Comparison of ENCODE assay signal across 17 cellular contexts in genomic region chr10:129968020-129968861, GRCh38. TPM values are rescaled to one million over a fixed set of nuclear protein-coding genes. Genes with fewer than 3 reads are reported as not detected.
DNase-seq lines count a peak whose midpoint lies in the region; TF ChIP-seq lines count a peak whose summit lies in the region.
"Had no signal": no experiment of that assay in that cellular context is flagged by ENCODE, and none has a peak within 500 bp of the region (broad histone marks: within the 10 kb centered on the region; RNA-seq: fewer than 3 reads in every experiment).

No MANE protein-coding gene starts in this region.

- no peak overlapping the region for H3K27ac ChIP-seq in iPS-18a (ENCODE audit: low read length)
- no peak overlapping the region for H3K27ac ChIP-seq in sigmoid colon
- H3K27ac ChIP-seq: adrenal gland, cardiac muscle cell, GM23248 had no signal

- H3K36me3 ChIP-seq in NT2/D1 (ENCODE audit: insufficient read depth, insufficient read length, low read length), result no peaks in the 10 kb centered on the region
- H3K36me3 ChIP-seq in iPS-18a (ENCODE audit: control insufficient read depth, low read depth, low read length), result no peaks in the 10 kb centered on the region
- no peaks in the 10 kb centered on the region for H3K36me3 ChIP-seq in sigmoid colon
- H3K36me3 ChIP-seq: adrenal gland, cardiac muscle cell had no signal

- H3K27me3 Mint-ChIP-seq in activated CD4-positive, alpha-beta T cell treated with anti-CD3 and anti-CD28 coated beads, Interleukin-2, amount 10 ng/mL, durations not matched to agents 24 days and 14 days, result peaks cover 51% of the 10 kb centered on the region
- H3K27me3 Mint-ChIP-seq in activated naive CD4-positive, alpha-beta T cell treated with anti-CD3 and anti-CD28 coated beads, Interleukin-2, amount 10 ng/mL, durations not matched to agents 7 days and 5 days, result peaks cover 91% of the 10 kb centered on the region

- peaks cover 10% of the 10 kb centered on the region for H3K4me1 Mint-ChIP-seq in activated CD4-positive, alpha-beta T cell treated with anti-CD3 and anti-CD28 coated beads, Interleukin-2, amount 10 ng/mL, durations not matched to agents 24 days and 14 days
- H3K4me1 Mint-ChIP-seq in activated naive CD4-positive, alpha-beta T cell treated with anti-CD3 and anti-CD28 coated beads, Interleukin-2, amount 10 ng/mL, durations not matched to agents 7 days and 5 days, result peaks cover 15% of the 10 kb centered on the region

- H3K9ac ChIP-seq in NT2/D1 (ENCODE audit: insufficient read length, low read depth) (peak overlapping the region; percentile 10), iPS-18a (ENCODE audit: low read length) (no peak overlapping the region)
- H3K9ac ChIP-seq: GM23248 had no signal

- H3K9me3 ChIP-seq in NT2/D1 (ENCODE audit: insufficient read depth, low read length), result no peaks in the 10 kb centered on the region
- H3K9me3 ChIP-seq in iPS-18a (ENCODE audit: control insufficient read depth, low read depth, low read length), result no peaks in the 10 kb centered on the region
- no peaks in the 10 kb centered on the region for H3K9me3 ChIP-seq in sigmoid colon
- H3K9me3 ChIP-seq: adrenal gland had no signal

- H3K4me3 Mint-ChIP-seq in activated CD4-positive, alpha-beta T cell treated with anti-CD3 and anti-CD28 coated beads, Interleukin-2, amount 10 ng/mL, durations not matched to agents 24 days and 14 days, result no peak overlapping the region
- H3K4me3 Mint-ChIP-seq in activated naive CD4-positive, alpha-beta T cell treated with anti-CD3 and anti-CD28 coated beads, Interleukin-2, amount 10 ng/mL, durations not matched to agents 7 days and 5 days, result no peak overlapping the region
- H3K4me3 Mint-ChIP-seq: activated B cell treated with CpG ODN at 0.5 μM for 24 hours had no signal

- WGBS in sigmoid colon, 2 donors, result 10% methylated on average over 63 of the region's 63 CpGs

- H3K36me3 Mint-ChIP-seq in activated CD4-positive, alpha-beta T cell treated with anti-CD3 and anti-CD28 coated beads, Interleukin-2, amount 10 ng/mL, durations not matched to agents 24 days and 14 days (ENCODE audit: low read depth), result peaks cover 6% of the 10 kb centered on the region
- peaks cover 7% of the 10 kb centered on the region for H3K36me3 Mint-ChIP-seq in activated naive CD4-positive, alpha-beta T cell treated with anti-CD3 and anti-CD28 coated beads, Interleukin-2, amount 10 ng/mL, durations not matched to agents 7 days and 5 days

- H3K27me3 ChIP-seq in NT2/D1 (ENCODE audit: insufficient read depth, insufficient read length), result peaks cover 84% of the 10 kb centered on the region
- peaks cover 97% of the 10 kb centered on the region for H3K27me3 ChIP-seq in iPS-18a (ENCODE audit: control insufficient read depth, insufficient read depth, low read length)
- H3K27me3 ChIP-seq in sigmoid colon, result peaks cover 83 to 98% (median 86%) of the 10 kb centered on the region in 3 donors

- peaks cover 10% of the 10 kb centered on the region for H3K9me3 Mint-ChIP-seq in activated CD4-positive, alpha-beta T cell treated with anti-CD3 and anti-CD28 coated beads, Interleukin-2, amount 10 ng/mL, durations not matched to agents 24 days and 14 days
- H3K9me3 Mint-ChIP-seq in activated naive CD4-positive, alpha-beta T cell treated with anti-CD3 and anti-CD28 coated beads, Interleukin-2, amount 10 ng/mL, durations not matched to agents 7 days and 5 days, result no peaks in the 10 kb centered on the region
- H3K9me3 Mint-ChIP-seq: activated B cell treated with CpG ODN at 0.5 μM for 24 hours; activated T-helper 2 cell treated with anti-CD3 and anti-CD28 coated beads, Interferon-gamma antibody, Interleukin-2, Interleukin-4, amounts not matched to agents 10 μg/mL and 5 μg/mL and 100 μg/mL, durations not matched to agents 14 hours and 24 hours and 36 hours; neural crest cell had no signal

- H3K4me1 ChIP-seq in NT2/D1 (ENCODE audit: insufficient read depth, insufficient read length), result peaks cover 5% of the 10 kb centered on the region
- peaks cover 26% of the 10 kb centered on the region for H3K4me1 ChIP-seq in iPS-18a (ENCODE audit: control insufficient read depth, low read depth, low read length)
- peaks cover 0 to 83% (median 76%) of the 10 kb centered on the region in 4 donors for H3K4me1 ChIP-seq in sigmoid colon

- TF ChIP-seq CTCF in sigmoid colon (IDR thresholded peaks at IDR 0.05), result no peak

- CTCF ChIA-PET in activated naive CD4-positive, alpha-beta T cell treated with anti-CD3 and anti-CD28 coated beads, Interleukin-2, amount 10 ng/mL, durations not matched to agents 7 days and 5 days (lab: Charles Lee), result interaction anchor here (1.4 kb wide), 1 partner anchor 11 kb away, joined by 5 read pairs; no protein-coding TSS in a partner anchor

- no peak for TF ChIP-seq EP300 in sigmoid colon (IDR thresholded peaks at IDR 0.05)

- peak; percentile 52 for DNase-seq in activated CD4-positive, alpha-beta T cell treated with anti-CD3 and anti-CD28 coated beads, Interleukin-2, amount 10 ng/mL, durations not matched to agents 24 days and 14 days
- DNase-seq in activated CD4-positive, alpha-beta T cell treated with anti-CD3 and anti-CD28 coated beads for 48 hours, result no peak
- DNase-seq in NT2/D1 (ENCODE audit: low read depth, low spot score), result no peak
- DNase-seq in sigmoid colon, result peak; percentile 56
- no peak for DNase-seq in NCI-H524 treated with DMSO at 0.1 percent for 48 hours (lab: John Stamatoyannopoulos, UW)
- no peak for DNase-seq in NCI-H2227 (lab: John Stamatoyannopoulos, UW; ENCODE audit: unreplicated experiment)
- no peak for DNase-seq in activated naive CD4-positive, alpha-beta T cell treated with anti-CD3 and anti-CD28 coated beads, Interleukin-2, amount 10 ng/mL, durations not matched to agents 7 days and 5 days
- DNase-seq: activated B cell treated with CpG ODN at 0.5 μM for 24 hours, MM.1S had no signal

- no peak for TF ChIP-seq POLR2A in sigmoid colon (IDR thresholded peaks at IDR 0.05)

- H3K4me3 ChIP-seq in NT2/D1 (ENCODE audit: insufficient read length, low read depth) (peak overlapping the region; percentile 21), iPS-18a (ENCODE audit: low read length) (peak overlapping the region; percentile 9), sigmoid colon (no peak overlapping the region)
- H3K4me3 ChIP-seq: adrenal gland, GM23248 had no signal

- intact Hi-C loops in activated CD4-positive, alpha-beta T cell treated with anti-CD3 and anti-CD28 coated beads, Interleukin-2, amount 10 ng/mL, durations not matched to agents 24 days and 14 days (cut with micrococcal nuclease), result loop anchor here (5.0 kb wide), 1 partner anchor 936 kb away; no protein-coding TSS in a partner anchor
- intact Hi-C loops in sigmoid colon (cut with DNase I), result no loop called here

- H3K27ac Mint-ChIP-seq in activated CD4-positive, alpha-beta T cell treated with anti-CD3 and anti-CD28 coated beads, Interleukin-2, amount 10 ng/mL, durations not matched to agents 24 days and 14 days, result peak overlapping the region; percentile 41
- no peak overlapping the region for H3K27ac Mint-ChIP-seq in activated naive CD4-positive, alpha-beta T cell treated with anti-CD3 and anti-CD28 coated beads, Interleukin-2, amount 10 ng/mL, durations not matched to agents 7 days and 5 days
- H3K27ac Mint-ChIP-seq: activated B cell treated with CpG ODN at 0.5 μM for 24 hours; activated T-helper 2 cell treated with anti-CD3 and anti-CD28 coated beads, Interferon-gamma antibody, Interleukin-2, Interleukin-4, amounts not matched to agents 10 μg/mL and 5 μg/mL and 100 μg/mL, durations not matched to agents 14 hours and 24 hours and 36 hours had no signal

RNA-seq across cellular contexts. Expression of gene EBF3, which starts 4.2 kb away (rescaled TPM):
- not detected in 2 replicates for total RNA-seq in activated CD4-positive, alpha-beta T cell treated with anti-CD3 and anti-CD28 coated beads, Interleukin-2, amount 10 ng/mL, durations not matched to agents 24 days and 14 days
- total RNA-seq in sigmoid colon, result 1 to 10 TPM; 4.3 to 8.9 (median 5.8) TPM
- polyA plus RNA-seq in sigmoid colon, result 1 to 10 TPM in 2 of 3 donors, not detected in 1; 1.2 to 1.3 TPM
- total RNA-seq: activated B cell treated with CpG ODN at 0.5 μM for 24 hours; activated T-helper 2 cell treated with anti-CD3 and anti-CD28 coated beads, Interferon-gamma antibody, Interleukin-2, Interleukin-4, amounts not matched to agents 10 μg/mL and 5 μg/mL and 100 μg/mL, durations not matched to agents 14 hours and 24 hours and 36 hours; NCI-H460 had no signal
- polyA plus RNA-seq: keratinocyte had no signal

Comparison
In these comparisons a context has a peak if more than half of its experiments do, and no peak if none do; other contexts are left out.
1. DNase-seq: peak in activated CD4-positive, alpha-beta T cell treated with anti-CD3 and anti-CD28 coated beads, Interleukin-2, amount 10 ng/mL, durations not matched to agents 24 days and 14 days (single experiment) and sigmoid colon (single experiment); none in activated CD4-positive, alpha-beta T cell treated with anti-CD3 and anti-CD28 coated beads for 48 hours (single experiment), NT2/D1 (single experiment), NCI-H524 treated with DMSO at 0.1 percent for 48 hours (single experiment), NCI-H2227 (single experiment) and activated naive CD4-positive, alpha-beta T cell treated with anti-CD3 and anti-CD28 coated beads, Interleukin-2, amount 10 ng/mL, durations not matched to agents 7 days and 5 days (single experiment).
2. H3K4me3 ChIP-seq: peak in NT2/D1 (single experiment) and iPS-18a (single experiment); none in sigmoid colon (0 of 4).